ENCODE assay signal across 11 cellular contexts in the genomic region with DNA sequence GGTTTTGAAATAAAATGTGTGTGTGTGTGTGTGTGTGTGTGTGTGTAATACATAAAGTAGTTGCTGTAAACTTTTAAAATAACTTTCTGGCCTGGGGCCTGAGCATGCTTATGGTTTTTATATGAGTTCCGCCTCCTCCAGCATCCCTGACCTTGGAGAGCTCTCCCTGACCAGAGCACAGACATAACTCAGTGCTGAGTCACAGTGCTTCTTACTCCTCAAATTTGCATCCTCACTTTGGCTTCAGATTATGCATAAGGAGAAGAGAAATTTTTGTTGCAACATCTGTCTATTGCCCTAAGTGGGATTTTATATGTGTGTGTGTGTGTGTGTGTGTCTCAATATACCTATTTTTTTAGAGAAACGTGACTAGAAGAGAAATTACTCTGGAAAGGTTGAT.
DNase-seq lines count a peak whose midpoint lies in the region; ATAC-seq and TF ChIP-seq lines count a peak whose summit lies in the region.
"Had no signal": no experiment of that assay in that cellular context is flagged by ENCODE, and none has a peak within 500 bp of the region (broad histone marks: within the 10 kb centered on the region; RNA-seq: fewer than 3 reads in every experiment).

No MANE protein-coding gene starts in this region.

- TF ChIP-seq CTCF in esophagus muscularis mucosa (IDR thresholded peaks at IDR 0.05), result no peak
- TF ChIP-seq CTCF in nephron (IDR thresholded peaks at IDR 0.05; ENCODE audit: unreplicated experiment in 3 of 3), result no peak
- TF ChIP-seq CTCF in CD4-positive, alpha-beta T cell (IDR thresholded peaks at IDR 0.05), result no peak

- peak overlapping the region in 3 of 4 donors; percentile 6 to 58 (median 23) for H3K27ac ChIP-seq in esophagus muscularis mucosa (replicated peaks in 1 of 4)
- no peak overlapping the region for H3K27ac ChIP-seq in CD4-positive, alpha-beta T cell (ENCODE audit: low read depth, low read length)

- POLR2A ChIA-PET in CD4-positive, alpha-beta T cell (lab: Charles Lee), result no interaction called here

- peak overlapping the region; percentile 23 for H3K9ac ChIP-seq in ES-I3 (ENCODE audit: low read depth, low read length)
- peak overlapping the region; percentile 18 for H3K9ac ChIP-seq in NT2/D1 (ENCODE audit: insufficient read length, low read depth)

- peak overlapping the region; percentile 7 to 82 (median 80) for H3K27ac Mint-ChIP-seq in nephron
- H3K27ac Mint-ChIP-seq in CD4-positive, alpha-beta T cell, result no peak overlapping the region

- peak overlapping the region in 2 of 3 experiments; percentile 1 to 13 for H3K4me3 Mint-ChIP-seq in nephron
- no peak overlapping the region for H3K4me3 Mint-ChIP-seq in CD4-positive, alpha-beta T cell
- H3K4me3 Mint-ChIP-seq: stimulated activated naive CD8-positive, alpha-beta T cell treated with anti-CD3 and anti-CD28 coated beads, Interleukin-15, Interleukin-2, amounts not matched to agents 100 ng/mL and 50 ng/mL, for 24 hours had no signal

- H3K4me1 Mint-ChIP-seq in nephron, result peaks cover 30% of the 10 kb centered on the region
- H3K4me1 Mint-ChIP-seq in CD4-positive, alpha-beta T cell (ENCODE audit: low read depth), result peaks cover 64% of the 10 kb centered on the region

- H3K9me3 Mint-ChIP-seq in nephron, result peaks cover 3% of the 10 kb centered on the region
- no peaks in the 10 kb centered on the region for H3K9me3 Mint-ChIP-seq in CD4-positive, alpha-beta T cell
- H3K9me3 Mint-ChIP-seq: stimulated activated naive CD8-positive, alpha-beta T cell treated with anti-CD3 and anti-CD28 coated beads, Interleukin-15, Interleukin-2, amounts not matched to agents 100 ng/mL and 50 ng/mL, for 24 hours had no signal

- no peaks in the 10 kb centered on the region for H3K36me3 Mint-ChIP-seq in nephron (ENCODE audit: low read depth)
- H3K36me3 Mint-ChIP-seq in CD4-positive, alpha-beta T cell (ENCODE audit: low read depth), result peaks cover 65% of the 10 kb centered on the region

- no peaks in the 10 kb centered on the region for H3K36me3 ChIP-seq in ES-I3 (ENCODE audit: insufficient read depth, low read length)
- H3K36me3 ChIP-seq in NT2/D1 (ENCODE audit: insufficient read depth, insufficient read length, low read length), result no peaks in the 10 kb centered on the region
- H3K36me3 ChIP-seq in esophagus muscularis mucosa, result no peaks in the 10 kb centered on the region

- intact Hi-C loops in esophagus muscularis mucosa (cut with DNase I), result no loop called here
- intact Hi-C loops in CD4-positive, alpha-beta T cell (cut with DNase I, micrococcal nuclease), result no loop called here

- H3K4me1 ChIP-seq in ES-I3 (ENCODE audit: insufficient read depth, low read length) (peaks cover 31% of the 10 kb centered on the region), NT2/D1 (ENCODE audit: insufficient read depth, insufficient read length) (peaks cover 2% of the 10 kb centered on the region), esophagus muscularis mucosa (peaks cover 0 to 18% (median 16%) of the 10 kb centered on the region in 4 donors)

- ATAC-seq in CD4-positive, alpha-beta T cell (ENCODE audit: poor library complexity), result no peak
- ATAC-seq in GM21360 (IDR thresholded peaks at IDR 0.05; ENCODE audit: unreplicated experiment), result no peak

- H3K27me3 Mint-ChIP-seq in nephron (ENCODE audit: low read depth), result no peaks in the 10 kb centered on the region
- H3K27me3 Mint-ChIP-seq in CD4-positive, alpha-beta T cell, result no peaks in the 10 kb centered on the region
- H3K27me3 Mint-ChIP-seq: stimulated activated naive CD8-positive, alpha-beta T cell treated with anti-CD3 and anti-CD28 coated beads, Interleukin-15, Interleukin-2, amounts not matched to agents 100 ng/mL and 50 ng/mL, for 24 hours had no signal

- H3K27me3 ChIP-seq in NT2/D1 (ENCODE audit: insufficient read depth, insufficient read length) (no peaks in the 10 kb centered on the region), esophagus muscularis mucosa (no peaks in the 10 kb centered on the region)
- no peaks in the 10 kb centered on the region for H3K27me3 ChIP-seq in CD4-positive, alpha-beta T cell (ENCODE audit: control insufficient read depth, insufficient read depth, low read length)

- 34% methylated on average over 2 of the region's 2 CpGs for WGBS in esophagus muscularis mucosa

- no peak for TF ChIP-seq EP300 in esophagus muscularis mucosa (IDR thresholded peaks at IDR 0.05)

- peak; percentile 87 for DNase-seq in NT2/D1 (ENCODE audit: low read depth, low spot score)
- DNase-seq in esophagus muscularis mucosa (ENCODE audit: extremely low spot score), result no peak
- DNase-seq in CD4-positive, alpha-beta T cell, result no peak
- DNase-seq in SW480 (ENCODE audit: low spot score), result no peak
- DNase-seq in activated CD4-positive, alpha-beta T cell treated with anti-CD3 and anti-CD28 coated beads for 48 hours, result no peak
- DNase-seq: activated effector memory CD4-positive, alpha-beta T cell treated with anti-CD3 and anti-CD28 coated beads, Interleukin-2, amount 50 U/mL, for 16 hours; NCI-H1417 treated with DMSO at 0.1 percent for 48 hours had no signal

- CTCF ChIA-PET in CD4-positive, alpha-beta T cell (lab: Charles Lee), result interaction anchor here (1.2 kb wide), 1 partner anchor 13 kb away, joined by 4 read pairs; no protein-coding TSS in a partner anchor

- no peak for TF ChIP-seq POLR2A in esophagus muscularis mucosa (IDR thresholded peaks at IDR 0.05; ENCODE audit: low read depth)

- H3K4me3 ChIP-seq in NT2/D1 (ENCODE audit: insufficient read length, low read depth) (no peak overlapping the region), esophagus muscularis mucosa (no peak overlapping the region)

- H3K9me3 ChIP-seq in ES-I3 (ENCODE audit: control insufficient read depth, insufficient read depth, low read length), result no peaks in the 10 kb centered on the region
- no peaks in the 10 kb centered on the region for H3K9me3 ChIP-seq in NT2/D1 (ENCODE audit: insufficient read depth, low read length)
- no peaks in the 10 kb centered on the region for H3K9me3 ChIP-seq in esophagus muscularis mucosa
- no peaks in the 10 kb centered on the region for H3K9me3 ChIP-seq in CD4-positive, alpha-beta T cell (ENCODE audit: control insufficient read depth, low read length)
